ENCODE assay signal across 8 cellular contexts in genomic region chr2:233418761-233419625, GRCh38.
DNase-seq lines count a peak whose midpoint lies in the region; ATAC-seq and TF ChIP-seq lines count a peak whose summit lies in the region.

No MANE protein-coding gene starts in this region.

- POLR2A ChIA-PET in HCT116 (lab: Charles Lee) = interaction anchor here (1.0 kb wide), 1 partner anchor 17 kb away, joined by 3 read pairs; no protein-coding TSS in a partner anchor

- peaks cover 7% of the 10 kb centered on the region; the same call in 1 of the 2 replicates for H4K20me1 ChIP-seq in HCT116 (ENCODE audit: insufficient read depth)

- peak overlapping the region; percentile 78 for H3K27ac Mint-ChIP-seq in central memory CD8-positive, alpha-beta T cell (ENCODE audit: low read depth)
- H3K27ac Mint-ChIP-seq in natural killer cell = peak overlapping the region; percentile 88 to 89

- H3K9ac ChIP-seq in HCT116 (ENCODE audit: low read length) = peak overlapping the region; percentile 73

- peak overlapping the region; percentile 50; the same call in 1 of the 2 replicates for H3K4me3 ChIP-seq in GM08714 (ENCODE audit: low read length)
- H3K4me3 ChIP-seq in HCT116 (replicated peaks in 1 of 2; ENCODE audit: low read depth in 1 of 2, low read length in 2 of 2) = peak overlapping the region; percentile 41 to 65

- H3K4me1 Mint-ChIP-seq in central memory CD8-positive, alpha-beta T cell = peaks cover 85% of the 10 kb centered on the region
- peaks cover 84 to 85% of the 10 kb centered on the region in 2 donors for H3K4me1 Mint-ChIP-seq in natural killer cell

- peak; percentile 63 for ATAC-seq in HCT116
- ATAC-seq in central memory CD8-positive, alpha-beta T cell (replicated peaks; ENCODE audit: extremely low read depth, poor library complexity, severe bottlenecking) = peak; percentile 66
- ATAC-seq in natural killer cell = peak; percentile 59 to 66 (median 65)

- H3K4me3 Mint-ChIP-seq in central memory CD8-positive, alpha-beta T cell = peak overlapping the region; percentile 78
- H3K4me3 Mint-ChIP-seq in natural killer cell = peak overlapping the region; percentile 90

- intact Hi-C loops in HCT116 (cut with micrococcal nuclease) (no loop called here), natural killer cell (cut with micrococcal nuclease) (loop anchor here (5.0 kb wide), 1 partner anchor 37 kb away; no protein-coding TSS in a partner anchor)

- no peak overlapping the region for H2AFZ ChIP-seq in HCT116 (ENCODE audit: low read depth, low read length, poor library complexity, severe bottlenecking)

- BruUV-seq in HCT116 (replicated peaks; lab: Mats Ljungman, UMichigan) = TSS peak; percentile 71

- CTCF ChIA-PET in HCT116 (lab: Charles Lee) = interaction anchor here (1.1 kb wide), 1 partner anchor 24 kb away, joined by 5 read pairs; no protein-coding TSS in a partner anchor

- peaks cover 67 to 98% of the 10 kb centered on the region in 2 experiments for H3K4me1 ChIP-seq in HCT116 (ENCODE audit: control insufficient read depth in 1 of 2, insufficient read depth in 2 of 2, low read length in 2 of 2)

- H3K36me3 Mint-ChIP-seq in central memory CD8-positive, alpha-beta T cell (ENCODE audit: insufficient read depth) = peaks cover 13% of the 10 kb centered on the region
- no peaks in the 10 kb centered on the region for H3K36me3 Mint-ChIP-seq in natural killer cell

- H3K79me2 ChIP-seq in HCT116 (ENCODE audit: insufficient read depth, low read length) = peaks cover 88% of the 10 kb centered on the region

- DNase-seq in HCT116 (ENCODE audit: low read depth, low spot score) = peak; percentile 37
- DNase-seq in RPMI8226 = peak; percentile 71
- DNase-seq in central memory CD8-positive, alpha-beta T cell (ENCODE audit: low spot score in 2 of 2) = peak in 1 of 2 donors; percentile 27
- DNase-seq in natural killer cell = peak; percentile 37
- no peak for DNase-seq in middle frontal gyrus (ENCODE audit: extremely low spot score, low spot score)
- no peak for DNase-seq in epidermal melanocyte (ENCODE audit: insufficient read length, low spot score)
- DNase-seq in SIG-M5 treated with dmso at 0.1 percent for 504 hours (lab: John Stamatoyannopoulos, UW; ENCODE audit: unreplicated experiment) = no peak

- TF ChIP-seq CTCF in HCT116 (IDR thresholded peaks at IDR 0.05 in 2 of 3, conservative IDR thresholded peaks at IDR 0.05 in 1 of 3; ENCODE audit: borderline replicate concordance in 1 of 3, insufficient read depth in 1 of 3, low read depth in 2 of 3, low read length in 2 of 3) (no peak), natural killer cell (IDR thresholded peaks at IDR 0.05) (no peak)

- no peak for TF ChIP-seq RAD21 in HCT116 (IDR thresholded peaks at IDR 0.05; ENCODE audit: low read depth)

- peak overlapping the region; percentile 77 for H3K27ac ChIP-seq in HCT116 (ENCODE audit: low read depth, low read length)

- TF ChIP-seq POLR2A in HCT116 (IDR thresholded peaks at IDR 0.05; ENCODE audit: borderline replicate concordance, extremely low read depth, insufficient read depth, insufficient read length) = no peak

- H3K27me3 Mint-ChIP-seq in central memory CD8-positive, alpha-beta T cell = no peaks in the 10 kb centered on the region
- no peaks in the 10 kb centered on the region for H3K27me3 Mint-ChIP-seq in natural killer cell (ENCODE audit: low read depth in 2 of 2)

- RAD21 ChIA-PET in HCT116 (lab: Charles Lee; ENCODE audit: low non-redundant PET in 1 of 2, low total read pairs in 2 of 2, uncharacterized antibody in 2 of 2, unreplicated experiment in 2 of 2) = interaction anchor here in 1 of 2 experiments (1.3 kb wide), 1 partner anchor 24 kb away, joined by 3 read pairs; no protein-coding TSS in a partner anchor

- H3K4me2 ChIP-seq in HCT116 (ENCODE audit: low read length) = peak overlapping the region; percentile 87

- H3K36me3 ChIP-seq in HCT116 (ENCODE audit: control insufficient read depth in 1 of 2, insufficient read depth in 2 of 2, low read length in 2 of 2) = peaks cover 0 to 6% of the 10 kb centered on the region in 2 experiments; a peak in 1 of 4 replicates

- no peaks in the 10 kb centered on the region for H3K9me3 Mint-ChIP-seq in central memory CD8-positive, alpha-beta T cell
- no peaks in the 10 kb centered on the region for H3K9me3 Mint-ChIP-seq in natural killer cell

- no peaks in the 10 kb centered on the region for H3K9me2 ChIP-seq in HCT116 (ENCODE audit: insufficient read depth)

- no peaks in the 10 kb centered on the region for H3K27me3 ChIP-seq in HCT116 (ENCODE audit: insufficient read depth, low read length)

- no peaks in the 10 kb centered on the region for H3K9me3 ChIP-seq in HCT116 (ENCODE audit: control insufficient read depth in 1 of 2, insufficient read depth in 1 of 2, low read depth in 1 of 2, low read length in 2 of 2)

TF ChIP-seq in HCT116, 20 proteins besides CTCF, POLR2A, EP300 and RAD21:
- no peak for TF ChIP-seq EGR1 (IDR thresholded peaks at IDR 0.05; ENCODE audit: low read depth)
- TF ChIP-seq CEBPB (IDR thresholded peaks at IDR 0.05; ENCODE audit: low read depth) = no peak
- no peak for TF ChIP-seq EZH2 (IDR thresholded peaks at IDR 0.05)
- TF ChIP-seq JUND (IDR thresholded peaks at IDR 0.05) = no peak
- TF ChIP-seq ATF3 (IDR thresholded peaks at IDR 0.05) = no peak
- no peak for TF ChIP-seq TCF7L2 (IDR thresholded peaks at IDR 0.05; ENCODE audit: borderline replicate concordance, extremely low read depth, insufficient read depth, insufficient read length)
- TF ChIP-seq REST (IDR thresholded peaks at IDR 0.05; ENCODE audit: low read depth) = no peak
- no peak for TF ChIP-seq YY1 (IDR thresholded peaks at IDR 0.05; ENCODE audit: extremely low read depth, insufficient replicate concordance, low read depth, low read length)
- TF ChIP-seq ZNF274 (IDR thresholded peaks at IDR 0.05; ENCODE audit: low read depth, low read length) = no peak
- TF ChIP-seq SIN3A (IDR thresholded peaks at IDR 0.05; ENCODE audit: low read depth) = peak; percentile 45; the same call in 1 of the 2 replicates
- no peak for TF ChIP-seq CBX3 (IDR thresholded peaks at IDR 0.05; ENCODE audit: low read depth)
- no peak for TF ChIP-seq EZH2phosphoT487 (IDR thresholded peaks at IDR 0.05; ENCODE audit: borderline replicate concordance)
- no peak; the same call in 1 of the 2 replicates for TF ChIP-seq SRF (IDR thresholded peaks at IDR 0.05; ENCODE audit: low read depth)
- TF ChIP-seq MAX (IDR thresholded peaks at IDR 0.05) = peak; percentile 50
- TF ChIP-seq ELF1 (IDR thresholded peaks at IDR 0.05; ENCODE audit: borderline replicate concordance, low read depth) = no peak
- no peak for TF ChIP-seq ZFX (IDR thresholded peaks at IDR 0.05)
- TF ChIP-seq ZBTB33 (IDR thresholded peaks at IDR 0.05; ENCODE audit: extremely low read depth, insufficient replicate concordance, low read length) = no peak
- peak; percentile 69 for TF ChIP-seq POLR2AphosphoS5 (IDR thresholded peaks at IDR 0.05; ENCODE audit: low read depth, low read length)
- TF ChIP-seq SP1 (IDR thresholded peaks at IDR 0.05; ENCODE audit: low read depth) = peak; percentile 59
- peak; percentile 68 for TF ChIP-seq FOSL1 (IDR thresholded peaks at IDR 0.05; ENCODE audit: low read depth)
TF ChIP-seq in HCT116: peak in this region for 5.

Comparison
In these comparisons a context has a peak if more than half of its experiments do, and no peak if none do; other contexts are left out.
1. DNase-seq: peak in HCT116 (single experiment), RPMI8226 (single experiment) and natural killer cell (single experiment); none in middle frontal gyrus (single experiment), epidermal melanocyte (single experiment) and SIG-M5 treated with dmso at 0.1 percent for 504 hours (single experiment).
2. Peak in every context shown above with its lines, with median percentiles within 50 percentile points of each other: ATAC-seq.